ENCODE assay signal across 22 cellular contexts in the genomic region with DNA sequence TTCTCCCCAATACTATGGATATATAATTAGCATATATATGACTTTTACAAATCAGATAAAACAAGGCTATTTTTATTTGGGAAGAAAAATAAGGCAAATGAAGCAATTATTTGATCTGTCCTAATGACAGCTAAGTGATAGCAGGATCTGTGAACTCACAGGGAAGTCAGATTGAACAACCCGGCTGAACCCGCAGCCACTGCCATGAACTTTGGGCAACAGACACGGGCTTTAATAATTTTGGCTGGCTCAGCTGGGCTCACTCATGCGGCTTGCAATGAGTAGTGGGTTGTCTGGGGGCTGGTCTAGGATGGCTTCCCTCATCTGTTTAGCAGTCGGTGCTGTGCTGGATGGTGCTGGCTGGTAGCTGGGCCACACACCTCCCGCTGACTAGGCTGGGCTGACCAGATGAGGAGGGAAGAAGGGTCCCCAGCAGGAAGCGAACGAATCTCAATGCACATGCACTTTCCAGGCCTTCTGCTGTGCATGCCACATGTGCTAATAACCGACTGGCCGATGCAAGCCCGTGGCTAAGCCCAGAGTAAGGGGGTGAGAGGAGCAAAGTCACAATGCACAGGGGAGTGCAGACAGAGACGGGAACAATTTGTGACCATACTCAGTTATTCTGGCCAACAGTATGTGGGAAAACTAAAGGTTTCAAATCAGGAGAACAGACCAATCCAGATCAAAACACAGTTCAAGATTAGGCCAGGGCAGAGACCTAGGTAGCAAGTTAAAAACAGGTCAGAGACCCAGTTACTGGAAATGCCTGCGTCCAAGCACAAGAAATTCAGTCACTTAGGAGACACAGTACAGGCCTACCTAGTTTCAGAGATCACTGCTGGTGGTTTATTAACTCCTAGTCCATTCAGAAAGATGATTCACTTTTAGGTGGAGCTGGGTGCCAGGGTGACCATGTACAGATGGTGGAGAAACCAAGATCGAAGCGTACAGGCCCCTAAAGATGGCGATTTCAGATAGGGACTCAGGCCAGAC.
"Had no signal": no experiment of that assay in that cellular context is flagged by ENCODE, and none has a peak within 500 bp of the region (broad histone marks: within the 10 kb centered on the region; RNA-seq: fewer than 3 reads in every experiment).

No MANE protein-coding gene starts in this region.

- H3K9me3 Mint-ChIP-seq: stimulated activated effector memory CD8-positive, alpha-beta T cell treated with anti-CD3 and anti-CD28 coated beads, Interleukin-12 subunit alpha, Interleukin-12 subunit beta, amount 100 ng/mL, for 72 hours had no signal

- DNase-seq: cortex of kidney; dorsolateral prefrontal cortex; effector CD8-positive, alpha-beta T cell; heart right ventricle; hypothalamus; islet precursor cell; left colon; mammary epithelial cell; naive thymus-derived CD4-positive, alpha-beta T cell; nucleus accumbens; ovary; right cardiac atrium; stimulated activated CD4-positive, alpha-beta T cell treated with anti-CD3 and anti-CD28 coated beads, Interleukin-4, amount 100 ng/mL, for 1 hour; stimulated activated CD8-positive, alpha-beta memory T cell treated with anti-CD3 and anti-CD28 coated beads, Interleukin-4, amount 100 ng/mL, for 48 hours; stimulated activated naive CD8-positive, alpha-beta T cell treated with anti-CD3 and anti-CD28 coated beads, Interleukin-15, Interleukin-2, amounts not matched to agents 100 U/mL and 50 U/mL, for 24 hours; upper lobe of right lung had no signal

- FAIRE-seq: frontal cortex had no signal

- H3K4me3 ChIP-seq: dorsolateral prefrontal cortex, heart right ventricle, ovary, smooth muscle cell, suprapubic skin, tibial nerve, upper lobe of right lung, vagina had no signal

- H3K4me1 Mint-ChIP-seq: stimulated activated effector memory CD8-positive, alpha-beta T cell treated with anti-CD3 and anti-CD28 coated beads, Interleukin-12 subunit alpha, Interleukin-12 subunit beta, amount 100 ng/mL, for 72 hours had no signal

- H3K36me3 ChIP-seq: ovary, suprapubic skin, vagina had no signal

- H3K27me3 ChIP-seq: dorsolateral prefrontal cortex, heart right ventricle, ovary, suprapubic skin, tibial nerve, upper lobe of right lung, vagina had no signal

- H3K27ac Mint-ChIP-seq: naive thymus-derived CD4-positive, alpha-beta T cell; stimulated activated effector memory CD8-positive, alpha-beta T cell treated with anti-CD3 and anti-CD28 coated beads, Interleukin-12 subunit alpha, Interleukin-12 subunit beta, amount 100 ng/mL, for 72 hours had no signal

- H3K4me2 ChIP-seq: smooth muscle cell had no signal

- H3K4me1 ChIP-seq: suprapubic skin, tibial nerve, vagina had no signal

- H3K9me3 ChIP-seq: ovary, suprapubic skin, upper lobe of right lung, vagina had no signal

- ATAC-seq: heart right ventricle; left colon; naive thymus-derived CD4-positive, alpha-beta T cell; right cardiac atrium; stimulated activated effector memory CD8-positive, alpha-beta T cell treated with anti-CD3 and anti-CD28 coated beads, Interleukin-12 subunit alpha, Interleukin-12 subunit beta, amount 100 ng/mL, for 72 hours; stimulated activated naive CD8-positive, alpha-beta T cell treated with anti-CD3 and anti-CD28 coated beads, Interleukin-15, Interleukin-2, amounts not matched to agents 100 U/mL and 50 U/mL, for 24 hours; upper lobe of right lung had no signal

- H3K4me3 Mint-ChIP-seq: naive thymus-derived CD4-positive, alpha-beta T cell; stimulated activated effector memory CD8-positive, alpha-beta T cell treated with anti-CD3 and anti-CD28 coated beads, Interleukin-12 subunit alpha, Interleukin-12 subunit beta, amount 100 ng/mL, for 72 hours had no signal

- H3K27me3 Mint-ChIP-seq: naive thymus-derived CD4-positive, alpha-beta T cell had no signal

- H3K27ac ChIP-seq: heart right ventricle, ovary, suprapubic skin, tibial nerve, upper lobe of right lung, vagina had no signal
